15 cellular contexts compared by ENCODE assay signal in genomic region chr13:62375653-62376052, GRCh38.
"Had no signal": no experiment of that assay in that cellular context is flagged by ENCODE, and none has a peak within 500 bp of the region (broad histone marks: within the 10 kb centered on the region; RNA-seq: fewer than 3 reads in every experiment).

No MANE protein-coding gene starts in this region.

- H3K27ac ChIP-seq: ascending aorta, breast epithelium, foreskin keratinocyte, VCaP had no signal

- H3K27me3 ChIP-seq: ascending aorta, breast epithelium, foreskin keratinocyte had no signal

- H3K4me3 ChIP-seq: ascending aorta, breast epithelium had no signal

- ATAC-seq: activated T-helper 17 cell treated with anti-CD3 and anti-CD28 coated beads, Interleukin-2, amount 50 U/mL, for 72 hours; foreskin keratinocyte; left ventricle myocardium superior; natural killer cell; stimulated activated memory B cell treated with anti-CD40 and anti-IgM and Interleukin-4, amounts not matched to agents 10 μg/mL and 1 μg/mL and 100 μg/mL, for 72 hours had no signal

- H3K9me3 ChIP-seq: ascending aorta, breast epithelium had no signal

- H3K36me3 ChIP-seq: ascending aorta, breast epithelium had no signal

- DNase-seq: activated CD4-positive, alpha-beta T cell treated with anti-CD3 and anti-CD28 coated beads, Interleukin-2, amount 50 U/mL, for 48 hours; activated naive CD4-positive, alpha-beta T cell treated with Interleukin-2 at 50 U/mL for 16 hours; cerebellar nuclear complex; effector memory CD4-positive, alpha-beta T cell; foreskin keratinocyte; left ventricle myocardium superior; mesenchymal stem cell; natural killer cell; posterior cingulate gyrus; retina had no signal

- H3K4me1 ChIP-seq: ascending aorta, breast epithelium, foreskin keratinocyte had no signal
